9 cellular contexts compared by ENCODE assay signal in the genomic region with DNA sequence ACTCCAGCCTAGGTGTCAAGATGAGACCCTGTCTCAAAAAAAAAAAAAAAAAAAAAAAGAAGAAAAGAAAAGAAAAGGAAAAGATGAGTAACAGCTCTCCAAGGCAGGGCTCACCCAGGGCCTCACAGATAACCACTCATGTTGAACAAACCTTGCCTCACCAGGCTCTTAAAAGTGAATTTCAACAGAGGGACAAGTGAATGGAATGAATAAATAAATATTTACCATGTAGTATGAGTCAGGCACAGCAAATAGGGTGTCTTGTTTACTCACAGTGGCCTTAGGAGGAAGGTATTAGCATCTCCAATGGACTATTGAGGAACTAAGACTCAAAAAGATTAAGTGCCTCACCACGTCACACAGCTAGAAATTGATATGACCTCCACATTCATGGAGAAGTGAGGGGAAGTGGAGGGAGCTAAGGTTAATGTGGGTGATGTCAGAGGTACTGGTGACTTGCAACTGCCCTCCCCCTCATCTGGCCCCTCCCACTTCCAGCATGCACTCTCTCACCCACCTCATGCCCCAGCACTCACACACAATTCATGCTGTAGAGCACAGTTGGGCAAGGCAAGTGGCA.
A peak's percentile ranks its signal among the peaks of the same experiment; 100 is the strongest.
DNase-seq lines count a peak whose midpoint lies in the region; ATAC-seq, FAIRE-seq and TF ChIP-seq lines count a peak whose summit lies in the region.
"Had no signal": no experiment of that assay in that cellular context is flagged by ENCODE, and none has a peak within 500 bp of the region (broad histone marks: within the 10 kb centered on the region; RNA-seq: fewer than 3 reads in every experiment).

No MANE protein-coding gene starts in this region.

- H3K4me1 ChIP-seq in K562 (replicated peaks in 1 of 2; ENCODE audit: control insufficient read depth in 2 of 2, insufficient read depth in 2 of 2, low read length in 2 of 2) (no peaks in the 10 kb centered on the region), gastroesophageal sphincter (peaks cover 0 to 34% (median 18%) of the 10 kb centered on the region in 3 donors), gastrocnemius medialis (peaks cover 7 to 35% of the 10 kb centered on the region in 2 donors)
- H3K4me1 ChIP-seq: parathyroid adenoma had no signal

- H3K4me3 ChIP-seq in K562 (no peak overlapping the region), retinal pigment epithelial cell (ENCODE audit: low read length) (no peak overlapping the region), gastroesophageal sphincter (no peak overlapping the region), gastrocnemius medialis (no peak overlapping the region)

- DNase-seq in NK-92 treated with Interleukin-12 subunit alpha and Interleukin-12 subunit beta, amount 100 ng/mL, for 24 hours (lab: John Stamatoyannopoulos, UW) = peak; percentile 47
- DNase-seq in NK-92 (lab: John Stamatoyannopoulos, UW; ENCODE audit: unreplicated experiment) (no peak), NCI-H69 (lab: John Stamatoyannopoulos, UW) (peak; percentile 66), K562 (ENCODE audit: extremely low read depth in 1 of 4, low spot score in 3 of 4) (no peak), retinal pigment epithelial cell (ENCODE audit: low read depth) (peak; percentile 98), RKO (ENCODE audit: low spot score) (no peak), gastrocnemius medialis (no peak)

- H3K27ac ChIP-seq in K562 (ENCODE audit: extremely low read depth, low read depth, low read length) (no peak overlapping the region), gastroesophageal sphincter (no peak overlapping the region), gastrocnemius medialis (no peak overlapping the region)
- H3K27ac ChIP-seq: parathyroid adenoma had no signal

- TF ChIP-seq RAD21 in K562 (CRISPR knock-in tag; conservative IDR thresholded peaks at IDR 0.05 in 1 of 2, IDR thresholded peaks at IDR 0.05 in 1 of 2) = no peak

- H3K4me2 ChIP-seq in K562 (ENCODE audit: insufficient read depth, low read length) = no peak overlapping the region

- H3K27me3 ChIP-seq in K562 (ENCODE audit: control insufficient read depth in 2 of 2, insufficient read depth in 2 of 2, low read length in 2 of 2) (peaks cover 0 to 21% of the 10 kb centered on the region in 2 experiments; a peak in 3 of 5 replicates), gastroesophageal sphincter (no peaks in the 10 kb centered on the region), gastrocnemius medialis (no peaks in the 10 kb centered on the region)

- no peaks in the 10 kb centered on the region for H3K79me2 ChIP-seq in K562 (ENCODE audit: control insufficient read depth, insufficient read depth, low read length)
- H3K79me2 ChIP-seq: parathyroid adenoma had no signal

- 0% methylated on average over 1 of the region's 1 CpG for WGBS in K562 (ENCODE audit: insufficient coverage, low coverage, missing lambda C conversion rate)
- 50 to 83% methylated on average over 1 of the region's 1 CpG for WGBS in gastroesophageal sphincter (ENCODE audit: low coverage in 1 of 2), 2 donors

- H3K9me1 ChIP-seq in K562 (ENCODE audit: control insufficient read depth, insufficient read depth, low read length) = no peaks in the 10 kb centered on the region

- BruUV-seq in K562 (replicated peaks; lab: Mats Ljungman, UMichigan) = no TSS peak

- in situ Hi-C loops in K562 (cut with MboI) = no loop called here
- in situ Hi-C loops in gastrocnemius medialis (cut with MboI; ENCODE audit: low sequenced_read_pairs in 4 of 4) = no loop called here

- TF ChIP-seq CTCF in K562 (IDR thresholded peaks at IDR 0.05 in 2 of 3, conservative IDR thresholded peaks at IDR 0.05 in 1 of 3; ENCODE audit: insufficient read depth in 2 of 3, low read depth in 1 of 3, low read length in 3 of 3) = no peak
- no peak for TF ChIP-seq CTCF in retinal pigment epithelial cell (conservative IDR thresholded peaks at IDR 0.05; ENCODE audit: low read depth, low read length)
- TF ChIP-seq CTCF in gastroesophageal sphincter (IDR thresholded peaks at IDR 0.05) = no peak
- no peak for TF ChIP-seq CTCF in gastrocnemius medialis (IDR thresholded peaks at IDR 0.05 in 4 of 5, conservative IDR thresholded peaks at IDR 0.05 in 1 of 5)

- no peak for TF ChIP-seq POLR2A in K562 (conservative IDR thresholded peaks at IDR 0.05)
- no peak for TF ChIP-seq POLR2A in gastroesophageal sphincter (IDR thresholded peaks at IDR 0.05)
- no peak for TF ChIP-seq POLR2A in gastrocnemius medialis (IDR thresholded peaks at IDR 0.05)

- ATAC-seq in K562 = no peak
- ATAC-seq in gastroesophageal sphincter = no peak
- no peak for ATAC-seq in gastrocnemius medialis

- TF ChIP-seq EP300 in K562 (IDR thresholded peaks at IDR 0.05; ENCODE audit: low read length) (no peak), gastroesophageal sphincter (IDR thresholded peaks at IDR 0.05) (no peak)

- CTCF ChIA-PET in K562 (lab: Yijun Ruan, JAX; ENCODE audit: low intra/inter-chr PET ratio) = no interaction called here

- POLR2A ChIA-PET in K562 (lab: Yijun Ruan, JAX) = no interaction called here

- no peaks in the 10 kb centered on the region for H4K20me1 ChIP-seq in K562 (replicated peaks; ENCODE audit: control insufficient read depth, insufficient read depth, low read length)

- no peak for FAIRE-seq in K562 (lab: Jason Lieb, UNC)

- intact Hi-C loops in K562 (cut with micrococcal nuclease) (no loop called here), gastrocnemius medialis (cut with DNase I; ENCODE audit: low total_unique reads) (no loop called here)

- no peak overlapping the region for H3K9ac ChIP-seq in K562 (ENCODE audit: insufficient read depth in 1 of 2, low read depth in 2 of 2, low read length in 2 of 2)
- H3K9ac ChIP-seq: parathyroid adenoma had no signal

- H2AFZ ChIP-seq in K562 (ENCODE audit: low read depth, low read length) = no peak overlapping the region
- H2AFZ ChIP-seq: parathyroid adenoma had no signal

- H3K9me3 ChIP-seq in K562 (replicated peaks; ENCODE audit: control insufficient read depth, insufficient read depth, low read depth, low read length) = no peaks in the 10 kb centered on the region
- peaks cover 0 to 36% (median 0%) of the 10 kb centered on the region in 3 donors for H3K9me3 ChIP-seq in gastroesophageal sphincter
- H3K9me3 ChIP-seq in gastrocnemius medialis = peaks cover 0 to 4% (median 0%) of the 10 kb centered on the region in 3 donors

- H3K36me3 ChIP-seq in K562 (ENCODE audit: control insufficient read depth, insufficient read depth, low read length) (no peaks in the 10 kb centered on the region), gastroesophageal sphincter (no peaks in the 10 kb centered on the region), gastrocnemius medialis (no peaks in the 10 kb centered on the region)

TF ChIP-seq in K562, 482 proteins besides CTCF, POLR2A, EP300 and RAD21:
- TF ChIP-seq ARHGAP35 (IDR thresholded peaks at IDR 0.05; ENCODE audit: partially characterized antibody) (no peak), CREM (IDR thresholded peaks at IDR 0.05; ENCODE audit: low read depth) (peak; percentile 41; the same call in 1 of the 2 replicates), ESRRB (CRISPR knock-in tag; IDR thresholded peaks at IDR 0.05; ENCODE audit: borderline replicate concordance) (no peak)
- TF ChIP-seq, protein P1, sequence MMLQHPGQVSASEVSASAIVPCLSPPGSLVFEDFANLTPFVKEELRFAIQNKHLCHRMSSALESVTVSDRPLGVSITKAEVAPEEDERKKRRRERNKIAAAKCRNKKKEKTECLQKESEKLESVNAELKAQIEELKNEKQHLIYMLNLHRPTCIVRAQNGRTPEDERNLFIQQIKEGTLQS (IDR thresholded peaks at IDR 0.05) = 0 out of 2 replicates have a peak, but pooled peaks have one; percentile 28
- TF ChIP-seq, protein P1 (CRISPR knock-in tag; conservative IDR thresholded peaks at IDR 0.05) = no peak

Comparison
In these comparisons a context has a peak if more than half of its experiments do, and no peak if none do; other contexts are left out.
1. DNase-seq: peak in NK-92 treated with Interleukin-12 subunit alpha and Interleukin-12 subunit beta, amount 100 ng/mL, for 24 hours (single experiment), NCI-H69 (single experiment) and retinal pigment epithelial cell (single experiment); none in NK-92 (single experiment), K562 (0 of 4), RKO (single experiment) and gastrocnemius medialis (0 of 2).